Comparison of ENCODE assay signal across 8 cellular contexts in the genomic region with DNA sequence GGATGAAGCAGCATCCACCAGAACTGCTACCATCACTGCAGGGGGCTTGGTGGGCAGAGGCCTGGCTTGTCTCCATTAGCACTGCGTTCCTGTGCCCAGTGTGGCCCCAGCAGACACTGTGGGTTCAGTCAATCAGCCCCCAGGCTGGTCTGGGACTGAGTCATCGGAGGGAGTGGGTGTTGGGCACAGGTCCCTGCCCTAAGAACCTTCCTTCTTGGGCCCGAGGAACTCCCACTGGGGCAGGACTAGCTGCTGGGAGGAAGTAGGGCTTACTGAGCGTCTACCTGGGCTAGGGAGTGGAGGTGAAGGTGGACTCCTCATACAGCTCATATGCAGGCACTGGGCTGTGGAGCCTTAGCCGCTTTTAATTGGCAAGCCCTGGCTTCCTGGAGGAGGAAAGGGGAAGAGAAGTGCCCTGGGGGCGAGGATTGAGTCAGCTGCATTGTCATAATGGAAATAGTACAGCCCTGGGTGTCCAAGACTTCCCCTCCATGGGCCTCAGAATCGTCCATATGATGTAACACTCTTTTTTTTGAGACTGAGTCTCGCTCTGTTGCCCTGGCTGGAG. TPM values are rescaled to one million over a fixed set of nuclear protein-coding genes. Genes with fewer than 3 reads are reported as not detected.
A peak's percentile ranks its signal among the peaks of the same experiment; 100 is the strongest.
DNase-seq lines count a peak whose midpoint lies in the region; ATAC-seq, FAIRE-seq and TF ChIP-seq lines count a peak whose summit lies in the region.

No MANE protein-coding gene starts in this region.

- CTCF ChIA-PET in activated CD8-positive, alpha-beta memory T cell treated with anti-CD3 and anti-CD28 coated beads, Interleukin-2, amount 10 ng/mL, durations not matched to agents 7 days and 5 days (lab: Charles Lee): interaction anchor here (0.8 to 13.8 kb wide), 6 partner anchors 9 to 67 kb away, joined by 3 to 176 read pairs (median 30); a partner anchor contains a TSS

- FAIRE-seq in GM19239 (lab: Jason Lieb, UNC): no peak

- DNase-seq in Ammon's horn (ENCODE audit: low spot score): peak; percentile 66
- DNase-seq in GM19239 (ENCODE audit: insufficient read length, low spot score): peak; percentile 63
- DNase-seq in LoVo (ENCODE audit: low spot score): peak; percentile 28
- DNase-seq in activated CD8-positive, alpha-beta memory T cell treated with anti-CD3 and anti-CD28 coated beads, Interleukin-2, amount 10 ng/mL, durations not matched to agents 7 days and 5 days: peak; percentile 72
- DNase-seq in left ventricle myocardium inferior: peak; percentile 33
- DNase-seq in tibial artery: peak; percentile 47 to 73
- DNase-seq in hippocampal formation (lab: John Stamatoyannopoulos, UW): no peak
- DNase-seq in activated gamma-delta T cell treated with Interleukin-2 at 50 U/mL for 16 hours: no peak

- H3K27ac Mint-ChIP-seq in activated CD8-positive, alpha-beta memory T cell treated with anti-CD3 and anti-CD28 coated beads, Interleukin-2, amount 10 ng/mL, durations not matched to agents 7 days and 5 days: peak overlapping the region; percentile 75

- H3K4me1 Mint-ChIP-seq in activated CD8-positive, alpha-beta memory T cell treated with anti-CD3 and anti-CD28 coated beads, Interleukin-2, amount 10 ng/mL, durations not matched to agents 7 days and 5 days: peaks cover 75% of the 10 kb centered on the region

- peaks cover 54% of the 10 kb centered on the region for H3K4me1 ChIP-seq in left ventricle myocardium inferior
- H3K4me1 ChIP-seq in tibial artery: peaks cover 0 to 36% (median 24%) of the 10 kb centered on the region in 4 donors

- peak; percentile 5 for ATAC-seq in activated CD8-positive, alpha-beta memory T cell treated with anti-CD3 and anti-CD28 coated beads, Interleukin-2, amount 10 ng/mL, durations not matched to agents 7 days and 5 days

- intact Hi-C loops in left ventricle myocardium inferior (cut with micrococcal nuclease): no loop called here
- intact Hi-C loops in tibial artery (cut with DNase I; ENCODE audit: low total_unique reads): no loop called here

- peak overlapping the region; percentile 79 for H3K4me3 Mint-ChIP-seq in activated CD8-positive, alpha-beta memory T cell treated with anti-CD3 and anti-CD28 coated beads, Interleukin-2, amount 10 ng/mL, durations not matched to agents 7 days and 5 days

- H3K27ac ChIP-seq in left ventricle myocardium inferior (replicated peaks): peak overlapping the region; percentile 88
- no peak overlapping the region for H3K27ac ChIP-seq in tibial artery

- H3K9me3 ChIP-seq in left ventricle myocardium inferior (replicated peaks): no peaks in the 10 kb centered on the region
- no peaks in the 10 kb centered on the region for H3K9me3 ChIP-seq in tibial artery

- no peaks in the 10 kb centered on the region for H3K27me3 ChIP-seq in left ventricle myocardium inferior (ENCODE audit: low read depth)
- no peaks in the 10 kb centered on the region for H3K27me3 ChIP-seq in tibial artery

- H3K4me3 ChIP-seq in left ventricle myocardium inferior: no peak overlapping the region
- no peak overlapping the region for H3K4me3 ChIP-seq in tibial artery

- H3K36me3 Mint-ChIP-seq in activated CD8-positive, alpha-beta memory T cell treated with anti-CD3 and anti-CD28 coated beads, Interleukin-2, amount 10 ng/mL, durations not matched to agents 7 days and 5 days: peaks cover 39% of the 10 kb centered on the region

- H3K36me3 ChIP-seq in left ventricle myocardium inferior (peaks cover 7% of the 10 kb centered on the region), tibial artery (peaks cover 0 to 14% (median 6%) of the 10 kb centered on the region in 3 donors)

- H3K27me3 Mint-ChIP-seq in activated CD8-positive, alpha-beta memory T cell treated with anti-CD3 and anti-CD28 coated beads, Interleukin-2, amount 10 ng/mL, durations not matched to agents 7 days and 5 days: no peaks in the 10 kb centered on the region

- H3K9me3 Mint-ChIP-seq in activated CD8-positive, alpha-beta memory T cell treated with anti-CD3 and anti-CD28 coated beads, Interleukin-2, amount 10 ng/mL, durations not matched to agents 7 days and 5 days (ENCODE audit: low read depth): no peaks in the 10 kb centered on the region

- TF ChIP-seq CTCF in left ventricle myocardium inferior (IDR thresholded peaks at IDR 0.05; ENCODE audit: borderline replicate concordance) (no peak), tibial artery (IDR thresholded peaks at IDR 0.05) (no peak)

RNA-seq across cellular contexts. Expression of a gene that starts 1.4 kb away (rescaled TPM):
- 10 to 100 TPM; 91.1 to 94.1 TPM for total RNA-seq in activated CD8-positive, alpha-beta memory T cell treated with anti-CD3 and anti-CD28 coated beads, Interleukin-2, amount 10 ng/mL, durations not matched to agents 7 days and 5 days
- total RNA-seq in left ventricle myocardium inferior: 9.2 TPM

RNA-seq across cellular contexts. Expression of a gene that starts 5.2 kb away (rescaled TPM):
- total RNA-seq in activated CD8-positive, alpha-beta memory T cell treated with anti-CD3 and anti-CD28 coated beads, Interleukin-2, amount 10 ng/mL, durations not matched to agents 7 days and 5 days: 100 to 1,000 TPM; 110 to 131 TPM
- total RNA-seq in left ventricle myocardium inferior: 115 TPM

RNA-seq across cellular contexts. Expression of a gene that starts 18.7 kb away (rescaled TPM):
- total RNA-seq in activated CD8-positive, alpha-beta memory T cell treated with anti-CD3 and anti-CD28 coated beads, Interleukin-2, amount 10 ng/mL, durations not matched to agents 7 days and 5 days: under 1 TPM in 1 of 2 experiments, not detected in 1; 0.64 TPM
- 0.66 TPM for total RNA-seq in left ventricle myocardium inferior

RNA-seq across cellular contexts. Expression of a gene that starts 34.3 kb away (rescaled TPM):
- 100 to 1,000 TPM; 114 to 132 TPM for total RNA-seq in activated CD8-positive, alpha-beta memory T cell treated with anti-CD3 and anti-CD28 coated beads, Interleukin-2, amount 10 ng/mL, durations not matched to agents 7 days and 5 days
- total RNA-seq in left ventricle myocardium inferior: 61.6 TPM

RNA-seq across cellular contexts. Expression of a gene that starts 43.5 kb away (rescaled TPM):
- 10 to 100 TPM; 23.2 to 29.4 TPM for total RNA-seq in activated CD8-positive, alpha-beta memory T cell treated with anti-CD3 and anti-CD28 coated beads, Interleukin-2, amount 10 ng/mL, durations not matched to agents 7 days and 5 days
- total RNA-seq in left ventricle myocardium inferior: 4.0 TPM

Comparison
In these comparisons a context has a peak if more than half of its experiments do, and no peak if none do; other contexts are left out.
1. DNase-seq: peak in Ammon's horn (single experiment), GM19239 (single experiment), LoVo (single experiment), activated CD8-positive, alpha-beta memory T cell treated with anti-CD3 and anti-CD28 coated beads, Interleukin-2, amount 10 ng/mL, durations not matched to agents 7 days and 5 days (single experiment), left ventricle myocardium inferior (single experiment) and tibial artery (2 of 2); none in hippocampal formation (0 of 2) and activated gamma-delta T cell treated with Interleukin-2 at 50 U/mL for 16 hours (single experiment).